8 cellular contexts compared by ENCODE assay signal in genomic region chr17:21252289-21252874, GRCh38. TPM values are rescaled to one million over a fixed set of nuclear protein-coding genes. Genes with fewer than 3 reads are reported as not detected.
DNase-seq lines count a peak whose midpoint lies in the region; TF ChIP-seq lines count a peak whose summit lies in the region.

No MANE protein-coding gene starts in this region.

- no peaks in the 10 kb centered on the region for H3K36me3 Mint-ChIP-seq in endodermal cell (ENCODE audit: low read depth)

- H3K9me3 Mint-ChIP-seq in endodermal cell, result peaks cover 16% of the 10 kb centered on the region

- H3K27ac Mint-ChIP-seq in endodermal cell, result no peak overlapping the region

- H3K27me3 ChIP-seq in endodermal cell (ENCODE audit: control insufficient read depth, insufficient read depth, low read length, poor library complexity, severe bottlenecking) (no peaks in the 10 kb centered on the region), ovary (no peaks in the 10 kb centered on the region)

- H3K36me3 ChIP-seq in endodermal cell (ENCODE audit: control insufficient read depth, insufficient read depth, low read length), result peaks cover under 1% of the 10 kb centered on the region
- no peaks in the 10 kb centered on the region for H3K36me3 ChIP-seq in ovary

- H3K4me3 ChIP-seq in NB4 (ENCODE audit: low read depth, low read length) (peak overlapping the region; percentile 12), endodermal cell (ENCODE audit: low read length) (peak overlapping the region; percentile 87), ovary (peak overlapping the region; percentile 56)

- TF ChIP-seq POLR2A in NB4 (IDR thresholded peaks at IDR 0.05; ENCODE audit: extremely low read depth, insufficient read length), result no peak
- no peak for TF ChIP-seq POLR2A in ovary (IDR thresholded peaks at IDR 0.05)

- H3K4me3 Mint-ChIP-seq in endodermal cell, result peak overlapping the region; percentile 69

- peaks cover 2% of the 10 kb centered on the region for H3K4me1 Mint-ChIP-seq in endodermal cell

- WGBS in endodermal cell (ENCODE audit: insufficient coverage in 1 of 2, insufficient read length in 1 of 2), 2 experiments, result 10 to 17% methylated on average over 4 to 16 of the region's 16 CpGs
- 5 to 8% (median 6%) methylated on average over 16 of the region's 16 CpGs for WGBS in ovary, 3 donors

- TF ChIP-seq CTCF in NB4 (IDR thresholded peaks at IDR 0.05; ENCODE audit: low read depth, low read length) (no peak), endodermal cell (conservative IDR thresholded peaks at IDR 0.05) (no peak), ovary (IDR thresholded peaks at IDR 0.05) (no peak)

- H3K9me3 ChIP-seq in endodermal cell (ENCODE audit: control insufficient read depth, low read length) (no peaks in the 10 kb centered on the region), ovary (no peaks in the 10 kb centered on the region)

- TF ChIP-seq EP300 in ovary (IDR thresholded peaks at IDR 0.05), result no peak

- peak; percentile 16 for DNase-seq in EH (ENCODE audit: low read depth)
- no peak for DNase-seq in NB4 (ENCODE audit: low read depth)
- DNase-seq in endodermal cell, result no peak
- DNase-seq in ovary, result no peak
- DNase-seq in NCI-H446 (lab: John Stamatoyannopoulos, UW), result no peak
- DNase-seq in activated CD8-positive, alpha-beta memory T cell treated with anti-CD3 and anti-CD28 coated beads, Interleukin-2, amount 50 U/mL, for 4 hours, result no peak
- no peak for DNase-seq in NCI-H1930 (lab: John Stamatoyannopoulos, UW)
- no peak for DNase-seq in NCI-H2196 treated with DMSO at 0.1 percent for 48 hours (lab: John Stamatoyannopoulos, UW; ENCODE audit: unreplicated experiment)

- intact Hi-C loops in ovary (cut with DNase I), result loop anchor here in 3 of 4 donors (2.0 to 10.0 kb wide), 3 partner anchors 38 to 208 kb away; partner anchors contain the start of genes DHRS7B (in 2 of the 3), TMEM11 (in 1 of the 3) and USP22 (in 1 of the 3)

- peaks cover 5% of the 10 kb centered on the region for H3K4me1 ChIP-seq in endodermal cell (ENCODE audit: control insufficient read depth, insufficient read depth, low read length)
- peaks cover 6% of the 10 kb centered on the region for H3K4me1 ChIP-seq in ovary (ENCODE audit: insufficient read depth)

- H3K9ac ChIP-seq in endodermal cell (ENCODE audit: extremely low read depth, low read length, poor library complexity, severe bottlenecking), result peak overlapping the region; percentile 59

- H3K27ac ChIP-seq in endodermal cell (ENCODE audit: low read depth, low read length) (no peak overlapping the region), ovary (peak overlapping the region in 1 of 2 donors; percentile 42)

- no peaks in the 10 kb centered on the region for H3K27me3 Mint-ChIP-seq in endodermal cell (ENCODE audit: insufficient read depth)

RNA-seq across cellular contexts. Expression of gene NATD1, which starts 0.8 kb away (rescaled TPM):
- 10 to 100 TPM; 12.2 to 17.2 TPM for total RNA-seq in endodermal cell
- polyA plus RNA-seq in endodermal cell (2013, experiment 1 of 2), result 15.2 TPM
- 13.7 TPM for polyA plus RNA-seq in endodermal cell (2013, experiment 2 of 2)
- total RNA-seq in ovary, result 1 to 10 TPM; 2.8 to 9.0 (median 5.2) TPM
- polyA plus RNA-seq in ovary, result 1 to 10 TPM; 6.2 to 6.7 TPM

RNA-seq across cellular contexts. Expression of gene MAP2K3, which starts 32.1 kb away (rescaled TPM):
- total RNA-seq in endodermal cell (10 to 100 TPM; 31.6 to 37.6 TPM), ovary (10 to 100 TPM in 6 of 7 donors, 1 to 10 TPM in 1; 9.1 to 45.5 (median 18.9) TPM)
- polyA plus RNA-seq in endodermal cell (2013, experiment 1 of 2), result 18.6 TPM
- 17.7 TPM for polyA plus RNA-seq in endodermal cell (2013, experiment 2 of 2)
- 10 to 100 TPM in 1 of 2 donors, 1 to 10 TPM in 1; 9.5 to 11.1 TPM for polyA plus RNA-seq in ovary

RNA-seq across cellular contexts. Expression of gene TMEM11, which starts 38.4 kb away (rescaled TPM):
- total RNA-seq in endodermal cell, result 10 to 100 TPM; 26.3 to 28.0 TPM
- 29.6 TPM for polyA plus RNA-seq in endodermal cell (2013, experiment 1 of 2)
- 26.6 TPM for polyA plus RNA-seq in endodermal cell (2013, experiment 2 of 2)
- 10 to 100 TPM; 10.5 to 18.5 (median 15.8) TPM for total RNA-seq in ovary
- 10 to 100 TPM; 17.1 to 20.0 TPM for polyA plus RNA-seq in ovary

Comparison
In these comparisons a context has a peak if more than half of its experiments do, and no peak if none do; other contexts are left out.
1. H3K4me3 ChIP-seq: peak in every context shown above with its lines; median percentile 87 in endodermal cell; 56 in ovary; 12 in NB4.